ENCODE assay signal across 8 cellular contexts in genomic region chr20:32206383-32207210, GRCh38. TPM values are rescaled to one million over a fixed set of nuclear protein-coding genes. Genes with fewer than 3 reads are reported as not detected.
A peak's percentile ranks its signal among the peaks of the same experiment; 100 is the strongest.
DNase-seq lines count a peak whose midpoint lies in the region; ATAC-seq and TF ChIP-seq lines count a peak whose summit lies in the region.

No MANE protein-coding gene starts in this region.

- H3K27ac ChIP-seq in WERI-Rb-1 = peak overlapping the region; percentile 94
- H3K27ac ChIP-seq in fibroblast of lung (ENCODE audit: insufficient read depth, low read length) = peak overlapping the region; percentile 66

- TF ChIP-seq CTCF in WERI-Rb-1 (IDR thresholded peaks at IDR 0.05; ENCODE audit: low read depth, low read length) = no peak
- TF ChIP-seq CTCF in fibroblast of lung (conservative IDR thresholded peaks at IDR 0.05 in 1 of 2, IDR thresholded peaks at IDR 0.05 in 1 of 2; ENCODE audit: low read depth in 1 of 2, low read length in 2 of 2) = no peak

- peaks cover 6% of the 10 kb centered on the region for H3K4me1 ChIP-seq in fibroblast of lung (ENCODE audit: control insufficient read depth, extremely low read depth, insufficient read depth, low read length)

- DNase-seq in H7 (peak; percentile 59), WERI-Rb-1 (no peak), fibroblast of lung (ENCODE audit: low read depth in 2 of 2) (no peak), retina (peak; percentile 9), NCI-H1105 (lab: John Stamatoyannopoulos, UW) (no peak), left colon (no peak), NCI-H524 treated with DMSO at 0.1 percent for 48 hours (lab: John Stamatoyannopoulos, UW) (no peak)

- H3K9me3 ChIP-seq in WERI-Rb-1 (ENCODE audit: severe bottlenecking) = no peaks in the 10 kb centered on the region
- H3K9me3 ChIP-seq in fibroblast of lung (ENCODE audit: control insufficient read depth, insufficient read depth, low read depth, low read length) = no peaks in the 10 kb centered on the region

- no peaks in the 10 kb centered on the region for H4K20me1 ChIP-seq in fibroblast of lung (ENCODE audit: control insufficient read depth, extremely low read depth, insufficient read depth, low read length)

- H3K4me3 ChIP-seq in H7 (ENCODE audit: insufficient read depth, low read depth, low read length) (peak overlapping the region; percentile 97), WERI-Rb-1 (ENCODE audit: low read depth, low read length) (peak overlapping the region; percentile 95), fibroblast of lung (replicated peaks in 1 of 4; ENCODE audit: control extremely low read depth in 1 of 4, insufficient read depth in 1 of 4, low read depth in 3 of 4, low read length in 4 of 4) (peak overlapping the region; percentile 68 to 95 (median 90))

- H2AFZ ChIP-seq in fibroblast of lung (ENCODE audit: low read length) = no peak overlapping the region

- ATAC-seq in GM18505 (IDR thresholded peaks at IDR 0.05; ENCODE audit: unreplicated experiment) (no peak), left colon (no peak)

- no peak for TF ChIP-seq POLR2A in GM18505 (IDR thresholded peaks at IDR 0.05; ENCODE audit: borderline replicate concordance, extremely low read depth, insufficient read depth, insufficient read length)

- peaks cover 71% of the 10 kb centered on the region for H3K79me2 ChIP-seq in fibroblast of lung (ENCODE audit: control insufficient read depth, insufficient read depth, low read length)

- H3K4me2 ChIP-seq in fibroblast of lung (ENCODE audit: extremely low read depth, insufficient read depth, low read length) = peak overlapping the region; percentile 88

- H3K9ac ChIP-seq in fibroblast of lung (ENCODE audit: insufficient read depth, low read length) = peak overlapping the region; percentile 89

- H3K36me3 ChIP-seq in H7 (replicated peaks; ENCODE audit: control insufficient read depth, insufficient read depth, low read length) (peaks cover 18% of the 10 kb centered on the region), WERI-Rb-1 (peaks cover 48% of the 10 kb centered on the region), fibroblast of lung (ENCODE audit: control insufficient read depth, insufficient read depth, low read length) (peaks cover 3% of the 10 kb centered on the region)

- H3K27me3 ChIP-seq in H7 (ENCODE audit: control insufficient read depth, insufficient read depth, low read length) (no peaks in the 10 kb centered on the region), WERI-Rb-1 (ENCODE audit: insufficient read depth, low read depth, severe bottlenecking) (no peaks in the 10 kb centered on the region), fibroblast of lung (ENCODE audit: control insufficient read depth, insufficient read depth, low read length) (no peaks in the 10 kb centered on the region)

- intact Hi-C loops in left colon (cut with DNase I, micrococcal nuclease) = no loop called here

RNA-seq across cellular contexts. Expression of gene PLAGL2, which starts 0.9 kb away (rescaled TPM):
- 8.5 and 10.0 TPM in 2 replicates for total RNA-seq in H7 (2014; rRNA removed; shearing (Covaris generic))
- total RNA-seq in fibroblast of lung (1.5 and 2.3 TPM in 2 replicates), left colon (10 to 100 TPM; 13.4 to 28.0 TPM)
- polyA plus RNA-seq in fibroblast of lung = 1.6 and 2.3 TPM in 2 replicates
- polyA plus RNA-seq in fibroblast of lung (2012) = 4.2 and 4.3 TPM in 2 replicates
- 13.4 and 14.9 TPM in 2 replicates for polyA minus RNA-seq in fibroblast of lung (ENCODE audit: low replicate concordance)

RNA-seq across cellular contexts. Expression of gene POFUT1, which starts 1.1 kb away (rescaled TPM):
- total RNA-seq in H7 (2014; rRNA removed; shearing (Covaris generic)) = 25.9 and 40.3 TPM in 2 replicates
- total RNA-seq in fibroblast of lung (23.4 and 32.4 TPM in 2 replicates), left colon (10 to 100 TPM; 36.6 to 63.2 TPM)
- 39.6 and 41.0 TPM in 2 replicates for polyA plus RNA-seq in fibroblast of lung
- polyA plus RNA-seq in fibroblast of lung (2012) = 36.7 and 37.8 TPM in 2 replicates
- polyA minus RNA-seq in fibroblast of lung (ENCODE audit: low replicate concordance) = 42.6 and 46.4 TPM in 2 replicates

Comparison
In these comparisons a context has a peak if more than half of its experiments do, and no peak if none do; other contexts are left out.
1. DNase-seq: peak in H7 (single experiment) and retina (single experiment); none in WERI-Rb-1 (single experiment), fibroblast of lung (0 of 2), NCI-H1105 (single experiment), left colon (0 of 2) and NCI-H524 treated with DMSO at 0.1 percent for 48 hours (single experiment).
2. Peak in every context shown above with its lines, with median percentiles within 50 percentile points of each other: H3K4me3 ChIP-seq.